In the genomic region with DNA sequence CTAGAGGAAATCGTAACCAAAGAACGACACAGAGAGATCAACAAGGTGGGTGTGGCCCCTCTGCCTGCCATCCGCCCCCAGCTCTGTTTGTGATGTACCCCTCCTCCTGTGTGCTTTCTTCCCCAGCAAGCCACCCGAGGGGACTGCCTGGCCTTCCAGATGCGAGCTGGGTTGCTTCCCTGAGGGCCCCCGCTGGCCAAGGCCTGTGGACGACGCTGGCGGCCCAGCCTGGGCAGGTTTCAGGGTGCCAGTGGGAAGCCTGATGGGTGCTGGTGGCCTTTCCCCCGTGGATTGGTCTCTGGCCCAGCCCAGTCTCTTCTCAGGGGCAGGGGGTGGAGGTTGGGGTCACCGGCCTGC, we compare ENCODE assay signal across 10 cellular contexts. TPM values are rescaled to one million over a fixed set of nuclear protein-coding genes. Genes with fewer than 3 reads are reported as not detected.
DNase-seq lines count a peak whose midpoint lies in the region; ATAC-seq and TF ChIP-seq lines count a peak whose summit lies in the region.
"Had no signal": no experiment of that assay in that cellular context is flagged by ENCODE, and none has a peak within 500 bp of the region (broad histone marks: within the 10 kb centered on the region; RNA-seq: fewer than 3 reads in every experiment).

No MANE protein-coding gene starts in this region.

- no peaks in the 10 kb centered on the region for H3K27me3 Mint-ChIP-seq in brain
- H3K27me3 Mint-ChIP-seq in natural killer cell (ENCODE audit: low read depth in 2 of 2) = no peaks in the 10 kb centered on the region

- peaks cover 15% of the 10 kb centered on the region for H3K4me1 ChIP-seq in HEK293 (ENCODE audit: control insufficient read depth, insufficient read depth, low read length)

- peak overlapping the region; percentile 88 to 94 (median 90) for H3K4me3 Mint-ChIP-seq in brain
- H3K4me3 Mint-ChIP-seq in natural killer cell = peak overlapping the region; percentile 40

- POLR2A ChIA-PET in AG04450 (lab: Yijun Ruan, JAX) (interaction anchor here (1.8 kb wide), 1 partner anchor 250 kb away, joined by 5 read pairs; the partner anchor contains the start of gene MPHOSPH9), HEK293 (lab: Yijun Ruan, JAX) (interaction anchor here (1.0 to 1.9 kb wide), 2 partner anchors 8 to 250 kb away, joined by 3 to 8 read pairs; partner anchors contain the start of genes MPHOSPH9 and OGFOD2)

- CTCF ChIA-PET in AG04450 (lab: Charles Lee) (interaction anchor here (0.8 to 4.9 kb wide), 3 partner anchors 59 to 256 kb away, joined by 3 to 39 read pairs (median 3); no protein-coding TSS in a partner anchor), HEK293 (lab: Yijun Ruan, JAX) (no interaction called here)

- H3K36me3 ChIP-seq in HEK293 (ENCODE audit: control insufficient read depth in 2 of 2, insufficient read depth in 1 of 2, low read length in 2 of 2) = peaks cover 0 to 49% of the 10 kb centered on the region in 2 experiments; a peak in 2 of 3 replicates

- H3K9me3 ChIP-seq in AG04450 (ENCODE audit: control insufficient read depth, insufficient read depth, low read length) (no peaks in the 10 kb centered on the region; the same call in 1 of the 2 replicates), HEK293 (ENCODE audit: control insufficient read depth, insufficient read depth, low read depth, low read length) (no peaks in the 10 kb centered on the region)
- H3K9me3 ChIP-seq: MG63 had no signal

- ATAC-seq in natural killer cell (no peak), HG03469 (IDR thresholded peaks at IDR 0.05; ENCODE audit: unreplicated experiment) (no peak), HG03196 (IDR thresholded peaks at IDR 0.05; ENCODE audit: unreplicated experiment) (no peak)

- H3K9me3 Mint-ChIP-seq in brain = no peaks in the 10 kb centered on the region
- no peaks in the 10 kb centered on the region for H3K9me3 Mint-ChIP-seq in natural killer cell

- intact Hi-C loops in natural killer cell (cut with micrococcal nuclease) = loop anchor here (5.0 kb wide), 1 partner anchor 170 kb away; the partner anchor contains the start of gene PITPNM2

- H3K27ac ChIP-seq in AG04450 (ENCODE audit: low read depth, low read length) (no peak overlapping the region), HEK293 (ENCODE audit: extremely low read depth, low read depth, low read length) (peak overlapping the region; percentile 31; the same call in 1 of the 2 replicates)

- no peaks in the 10 kb centered on the region for H3K27me3 ChIP-seq in AG04450 (ENCODE audit: control insufficient read depth, insufficient read depth, low read length)
- H3K27me3 ChIP-seq: MG63 had no signal

- peaks cover 56% of the 10 kb centered on the region for H3K4me1 Mint-ChIP-seq in brain
- peaks cover 28 to 50% of the 10 kb centered on the region in 2 donors for H3K4me1 Mint-ChIP-seq in natural killer cell

- H3K27ac Mint-ChIP-seq in brain (peak overlapping the region in 2 of 5 experiments; percentile 46 to 88), natural killer cell (peak overlapping the region; percentile 58 to 64)

- H3K4me3 ChIP-seq in AG04450 (ENCODE audit: low read depth, low read length) = peak overlapping the region; percentile 90
- H3K4me3 ChIP-seq in HEK293 (ENCODE audit: low read depth, low read length) = no peak overlapping the region

- no peak for TF ChIP-seq CTCF in AG04450 (IDR thresholded peaks at IDR 0.05; ENCODE audit: low read depth, low read length)
- no peak for TF ChIP-seq CTCF in HEK293 (tag by site-specific recombination; IDR thresholded peaks at IDR 0.05)
- TF ChIP-seq CTCF in brain (conservative IDR thresholded peaks at IDR 0.05) = no peak
- TF ChIP-seq CTCF in natural killer cell (IDR thresholded peaks at IDR 0.05) = no peak

- DNase-seq in AG04450 (ENCODE audit: low read depth, low spot score) (no peak), natural killer cell (no peak), cortex of kidney (lab: John Stamatoyannopoulos, UW) (no peak), glomerular visceral epithelial cell (ENCODE audit: extremely low spot score) (no peak)
- DNase-seq: MG63, RPMI8226 had no signal

- H3K36me3 Mint-ChIP-seq in brain (peaks cover 7% of the 10 kb centered on the region), natural killer cell (no peaks in the 10 kb centered on the region)

TF ChIP-seq in HEK293, 187 proteins besides CTCF, POLR2A, EP300 and RAD21:
- 0 out of 2 replicates have a peak, but pooled peaks have one; percentile 41 for TF ChIP-seq ZFHX2 (tag by site-specific recombination; conservative IDR thresholded peaks at IDR 0.05)
- TF ChIP-seq ZFP3 (tag by site-specific recombination; IDR thresholded peaks at IDR 0.05; ENCODE audit: low read depth) = no peak
- peak; percentile 32; the same call in 1 of the 2 replicates for TF ChIP-seq GLIS2 (tag by site-specific recombination; IDR thresholded peaks at IDR 0.05)
- TF ChIP-seq KLF9 (tag by site-specific recombination; IDR thresholded peaks at IDR 0.05; ENCODE audit: low read depth) = peak; percentile 66

RNA-seq across cellular contexts. Expression of gene ARL6IP4, which starts 2.0 kb away (rescaled TPM):
- polyA plus RNA-seq in AG04450 (2011; rRNA removed) = 185 and 209 TPM in 2 replicates
- polyA minus RNA-seq in AG04450 (2011; rRNA and poly(A)+ RNA removed) = 57.7 and 61.3 TPM in 2 replicates
- 283 TPM for polyA plus RNA-seq in brain (ENCODE audit: insufficient read depth, low read depth, low replicate concordance)
- total RNA-seq in natural killer cell = 100 to 1,000 TPM in 2 of 3 donors, 10 to 100 TPM in 1; 97.2 to 136 (median 116) TPM

RNA-seq across cellular contexts. Expression of gene OGFOD2, which starts 7.4 kb away (rescaled TPM):
- polyA plus RNA-seq in AG04450 (2011; rRNA removed) (6.1 and 8.9 TPM in 2 replicates), brain (ENCODE audit: insufficient read depth, low read depth, low replicate concordance) (12.7 TPM)
- polyA minus RNA-seq in AG04450 (2011; rRNA and poly(A)+ RNA removed) = 7.3 and 8.0 TPM in 2 replicates
- 10 to 100 TPM; 16.6 to 23.7 (median 20.7) TPM for total RNA-seq in natural killer cell

RNA-seq across cellular contexts. Expression of gene ABCB9, which starts 16.2 kb away (rescaled TPM):
- polyA plus RNA-seq in AG04450 (2011; rRNA removed) = 3.4 and 5.0 TPM in 2 replicates
- polyA minus RNA-seq in AG04450 (2011; rRNA and poly(A)+ RNA removed) = 12.2 and 12.8 TPM in 2 replicates
- polyA plus RNA-seq in brain (ENCODE audit: insufficient read depth, low read depth, low replicate concordance) = 7.9 TPM
- total RNA-seq in natural killer cell = 1 to 10 TPM; 2.4 to 4.0 (median 3.3) TPM
